ENCODE assay signal across 8 cellular contexts in genomic region chr19:58563034-58563573, GRCh38. TPM values are rescaled to one million over a fixed set of nuclear protein-coding genes. Genes with fewer than 3 reads are reported as not detected.
DNase-seq lines count a peak whose midpoint lies in the region; ATAC-seq and TF ChIP-seq lines count a peak whose summit lies in the region.

No MANE protein-coding gene starts in this region.

- H3K27ac ChIP-seq in heart right ventricle (peak overlapping the region in 2 of 10 donors; percentile 31 to 38), mammary epithelial cell (ENCODE audit: insufficient read depth, low read depth, low read length) (no peak overlapping the region), mesodermal cell (ENCODE audit: low read depth, low read length, severe bottlenecking) (no peak overlapping the region), urinary bladder (ENCODE audit: low read depth) (no peak overlapping the region)

- no peak overlapping the region for H2AFZ ChIP-seq in mammary epithelial cell (ENCODE audit: low read depth, low read length)

- intact Hi-C loops in heart right ventricle (cut with DNase I), result no loop called here
- intact Hi-C loops in cardiac septum (cut with DNase I), result no loop called here
- intact Hi-C loops in mammary epithelial cell (cut with micrococcal nuclease), result no loop called here

- peak overlapping the region; percentile 87 for H3K4me2 ChIP-seq in mammary epithelial cell (ENCODE audit: insufficient read depth, low read depth, low read length)

- peaks cover 0 to 24% (median 0%) of the 10 kb centered on the region in 7 donors for H3K27me3 ChIP-seq in heart right ventricle
- no peaks in the 10 kb centered on the region for H3K27me3 ChIP-seq in mammary epithelial cell (ENCODE audit: insufficient read depth, low read length)

- in situ Hi-C loops in mammary epithelial cell (cut with MboI; ENCODE audit: low sequenced_read_pairs in 2 of 2), result no loop called here

- 4% methylated on average over 40 of the region's 40 CpGs for WGBS in heart right ventricle, 2 donors
- WGBS in mammary epithelial cell (ENCODE audit: low coverage, missing lambda C conversion rate), result 3% methylated on average over 23 of the region's 40 CpGs
- WGBS in mesodermal cell (ENCODE audit: insufficient coverage in 2 of 2), 2 experiments, result 43 to 54% methylated on average over 39 to 40 of the region's 40 CpGs
- 4% methylated on average over 40 of the region's 40 CpGs for WGBS in urinary bladder

- H3K9me3 ChIP-seq in heart right ventricle (no peaks in the 10 kb centered on the region), mammary epithelial cell (replicated peaks; ENCODE audit: insufficient read depth, low read length) (no peaks in the 10 kb centered on the region), mesodermal cell (ENCODE audit: control insufficient read depth, low read length) (no peaks in the 10 kb centered on the region)

- H3K36me3 ChIP-seq in heart right ventricle (peaks cover 0 to 21% (median 4%) of the 10 kb centered on the region in 9 donors), mammary epithelial cell (ENCODE audit: insufficient read depth, low read length) (no peaks in the 10 kb centered on the region), mesodermal cell (ENCODE audit: control insufficient read depth, insufficient read depth, low read length) (peaks cover 15% of the 10 kb centered on the region), urinary bladder (ENCODE audit: insufficient read depth) (no peaks in the 10 kb centered on the region)

- TF ChIP-seq CTCF in heart right ventricle (IDR thresholded peaks at IDR 0.05) (no peak), mammary epithelial cell (conservative IDR thresholded peaks at IDR 0.05 in 1 of 2, IDR thresholded peaks at IDR 0.05 in 1 of 2; ENCODE audit: extremely low read depth in 1 of 2, insufficient read depth in 1 of 2, low read depth in 1 of 2, low read length in 2 of 2) (no peak)

- H3K9ac ChIP-seq in mammary epithelial cell (ENCODE audit: insufficient read depth, low read length), result no peak overlapping the region

- no peaks in the 10 kb centered on the region for H4K20me1 ChIP-seq in mammary epithelial cell (ENCODE audit: insufficient read depth, low read length)

- dilution Hi-C loops in mammary epithelial cell (cut with HindIII; ENCODE audit: low sequenced_read_pairs), result no loop called here

- H3K4me3 ChIP-seq in heart right ventricle, result peak overlapping the region; percentile 22 to 61 (median 50)
- H3K4me3 ChIP-seq in mammary epithelial cell (replicated peaks in 1 of 3; ENCODE audit: insufficient read depth in 1 of 3, low read depth in 2 of 3, low read length in 3 of 3), result peak overlapping the region in 2 of 3 experiments; percentile 28 to 35
- peak overlapping the region; percentile 11 for H3K4me3 ChIP-seq in mesodermal cell (ENCODE audit: extremely low read depth, insufficient read depth, low read length, poor library complexity, severe bottlenecking)
- peak overlapping the region; percentile 12 for H3K4me3 ChIP-seq in urinary bladder (ENCODE audit: low read depth, low read length)

- peaks cover under 1% of the 10 kb centered on the region for H3K79me2 ChIP-seq in mammary epithelial cell (ENCODE audit: insufficient read depth, low read length)

- no peak for DNase-seq in heart right ventricle
- DNase-seq in cardiac septum (ENCODE audit: low spot score), result no peak
- peak; percentile 32 for DNase-seq in mammary epithelial cell
- no peak for DNase-seq in DMS153 (lab: John Stamatoyannopoulos, UW)
- no peak for DNase-seq in mesenteric fat pad (ENCODE audit: low spot score)

- no TSS peak for BruUV-seq in mammary epithelial cell (replicated peaks; lab: Mats Ljungman, UMichigan)

- H3K4me1 ChIP-seq in heart right ventricle (peaks cover 16 to 44% (median 32%) of the 10 kb centered on the region in 9 donors), mammary epithelial cell (ENCODE audit: insufficient read depth, low read length) (peaks cover 30% of the 10 kb centered on the region), mesodermal cell (ENCODE audit: control insufficient read depth, insufficient read depth, low read length, poor library complexity, severe bottlenecking) (no peaks in the 10 kb centered on the region), urinary bladder (ENCODE audit: insufficient read depth) (no peaks in the 10 kb centered on the region)

- no peak for ATAC-seq in heart right ventricle
- no peak for ATAC-seq in GM21723 (IDR thresholded peaks at IDR 0.05; ENCODE audit: unreplicated experiment)

- CTCF ChIA-PET in mammary epithelial cell (lab: Charles Lee; ENCODE audit: low non-redundant PET), result no interaction called here

RNA-seq across cellular contexts. Expression of gene UBE2M, which starts 4.7 kb away (rescaled TPM):
- 100 to 1,000 TPM; 107 to 146 (median 122) TPM for total RNA-seq in heart right ventricle
- 100 to 1,000 TPM in 1 of 2 donors, 10 to 100 TPM in 1; 45.4 to 115 TPM for polyA plus RNA-seq in heart right ventricle
- total RNA-seq in cardiac septum, result 111 TPM
- 10 to 100 TPM; 46.2 to 96.5 TPM for total RNA-seq in mammary epithelial cell
- polyA plus RNA-seq in mammary epithelial cell, result 94.5 TPM
- 273 TPM for polyA minus RNA-seq in mammary epithelial cell
- 134 TPM for polyA plus RNA-seq in mesodermal cell (2013, experiment 1 of 2)
- polyA plus RNA-seq in mesodermal cell (2013, experiment 2 of 2), result 104 TPM
- total RNA-seq in urinary bladder, result 31.0 TPM
- 69.3 TPM for polyA plus RNA-seq in urinary bladder
- 69.4 TPM for total RNA-seq in mesenteric fat pad

RNA-seq across cellular contexts. Expression of gene CHMP2A, which starts 8.2 kb away (rescaled TPM):
- 100 to 1,000 TPM; 123 to 151 (median 131) TPM for total RNA-seq in heart right ventricle
- polyA plus RNA-seq in heart right ventricle, result 100 to 1,000 TPM; 239 to 349 TPM
- 138 TPM for total RNA-seq in cardiac septum
- total RNA-seq in mammary epithelial cell, result 100 to 1,000 TPM in 1 of 2 donors, 10 to 100 TPM in 1; 74.2 to 107 TPM
- polyA plus RNA-seq in mammary epithelial cell, result 161 TPM
- polyA minus RNA-seq in mammary epithelial cell, result 111 TPM
- polyA plus RNA-seq in mesodermal cell (2013, experiment 1 of 2), result 110 TPM
- polyA plus RNA-seq in mesodermal cell (2013, experiment 2 of 2), result 90.4 TPM
- 38.4 TPM for total RNA-seq in urinary bladder
- polyA plus RNA-seq in urinary bladder, result 212 TPM
- total RNA-seq in mesenteric fat pad, result 116 TPM

RNA-seq across cellular contexts. Expression of gene MZF1, which starts 10.0 kb away (rescaled TPM):
- total RNA-seq in heart right ventricle (10 to 100 TPM in 2 of 10 donors, 1 to 10 TPM in 8; 4.4 to 12.0 (median 8.3) TPM), cardiac septum (12.4 TPM), mammary epithelial cell (10 to 100 TPM; 16.7 to 21.5 TPM), urinary bladder (12.4 TPM), mesenteric fat pad (16.2 TPM)
- polyA plus RNA-seq in heart right ventricle (10 to 100 TPM in 1 of 2 donors, 1 to 10 TPM in 1; 7.6 to 28.0 TPM), mammary epithelial cell (8.8 TPM), urinary bladder (22.1 TPM)
- polyA minus RNA-seq in mammary epithelial cell, result 18.3 TPM
- polyA plus RNA-seq in mesodermal cell (2013, experiment 1 of 2), result 14.1 TPM
- polyA plus RNA-seq in mesodermal cell (2013, experiment 2 of 2), result 11.8 TPM

RNA-seq across cellular contexts. Expression of gene TRIM28, which starts 19.2 kb away (rescaled TPM):
- total RNA-seq in heart right ventricle (100 to 1,000 TPM; 121 to 163 (median 150) TPM), cardiac septum (140 TPM), mammary epithelial cell (100 to 1,000 TPM; 180 to 331 TPM), urinary bladder (177 TPM), mesenteric fat pad (185 TPM)
- polyA plus RNA-seq in heart right ventricle (100 to 1,000 TPM; 105 to 129 TPM), mammary epithelial cell (386 TPM), urinary bladder (282 TPM)
- polyA minus RNA-seq in mammary epithelial cell, result 1,355 TPM
- polyA plus RNA-seq in mesodermal cell (2013, experiment 1 of 2), result 590 TPM
- 581 TPM for polyA plus RNA-seq in mesodermal cell (2013, experiment 2 of 2)

RNA-seq across cellular contexts. Expression of gene ZBTB45, which starts 43.5 kb away (rescaled TPM):
- 10 to 100 TPM in 5 of 10 donors, 1 to 10 TPM in 5; 7.7 to 13.3 (median 9.7) TPM for total RNA-seq in heart right ventricle
- polyA plus RNA-seq in heart right ventricle, result 1 to 10 TPM; 7.1 to 8.7 TPM
- total RNA-seq in cardiac septum, result 13.8 TPM
- 10 to 100 TPM in 1 of 2 donors, 1 to 10 TPM in 1; 8.2 to 14.1 TPM for total RNA-seq in mammary epithelial cell
- polyA plus RNA-seq in mammary epithelial cell, result 8.5 TPM
- polyA minus RNA-seq in mammary epithelial cell, result 4.0 TPM
- polyA plus RNA-seq in mesodermal cell (2013, experiment 1 of 2), result 18.0 TPM
- 13.4 TPM for polyA plus RNA-seq in mesodermal cell (2013, experiment 2 of 2)
- 3.3 TPM for total RNA-seq in urinary bladder
- polyA plus RNA-seq in urinary bladder, result 18.4 TPM
- 11.8 TPM for total RNA-seq in mesenteric fat pad
